In genomic region chr15:96037584-96037983, GRCh38 we compare ENCODE assay signal across 14 cellular contexts.
DNase-seq lines count a peak whose midpoint lies in the region; ATAC-seq and TF ChIP-seq lines count a peak whose summit lies in the region.
"Had no signal": no experiment of that assay in that cellular context is flagged by ENCODE, and none has a peak within 500 bp of the region (broad histone marks: within the 10 kb centered on the region; RNA-seq: fewer than 3 reads in every experiment).

No MANE protein-coding gene starts in this region.

- no peak for TF ChIP-seq POLR2A in GM18505 (IDR thresholded peaks at IDR 0.05; ENCODE audit: borderline replicate concordance, extremely low read depth, insufficient read depth, insufficient read length)

- no peaks in the 10 kb centered on the region for H3K36me3 ChIP-seq in psoas muscle (ENCODE audit: insufficient read depth in 1 of 2, low read depth in 1 of 2)
- H3K36me3 ChIP-seq: stomach had no signal

- peaks cover 5% of the 10 kb centered on the region for H3K4me1 ChIP-seq in psoas muscle
- H3K4me1 ChIP-seq: stomach had no signal

- H3K27ac ChIP-seq in psoas muscle: no peak overlapping the region
- H3K27ac ChIP-seq: stomach had no signal

- no peaks in the 10 kb centered on the region for H3K27me3 ChIP-seq in psoas muscle (ENCODE audit: insufficient read depth in 3 of 3, low read length in 2 of 3)
- H3K27me3 ChIP-seq: stomach had no signal

- DNase-seq in Jurkat, Clone E6-1 (ENCODE audit: low read depth, low spot score): peak; percentile 84
- DNase-seq in fibroblast of villous mesenchyme (ENCODE audit: low read depth): peak; percentile 83
- DNase-seq in HK-2 (ENCODE audit: unreplicated experiment): no peak
- no peak for DNase-seq in mucosa of gallbladder (ENCODE audit: low spot score)
- DNase-seq in psoas muscle: no peak
- no peak for DNase-seq in activated CD4-positive, alpha-beta T cell treated with anti-CD3 and anti-CD28 coated beads for 4 hours
- DNase-seq: DMS153, left ventricle myocardium superior, NCI-H1048, small intestine, stomach had no signal

- no peak overlapping the region for H3K4me3 ChIP-seq in Jurkat, Clone E6-1 (ENCODE audit: low read length)
- H3K4me3 ChIP-seq in fibroblast of villous mesenchyme (ENCODE audit: low read depth, low read length): no peak overlapping the region
- no peak overlapping the region for H3K4me3 ChIP-seq in psoas muscle
- H3K4me3 ChIP-seq: stomach had no signal

- intact Hi-C loops in psoas muscle (cut with DNase I): no loop called here

- ATAC-seq in GM18505 (IDR thresholded peaks at IDR 0.05; ENCODE audit: unreplicated experiment) (peak; percentile 75), GM21825 (IDR thresholded peaks at IDR 0.05; ENCODE audit: unreplicated experiment) (peak; percentile 47), psoas muscle (no peak)
- ATAC-seq: activated CD4-positive, CD25-positive, alpha-beta regulatory T cell treated with anti-CD3 and anti-CD28 coated beads, Interleukin-2, amount 50 U/mL, for 24 hours; left ventricle myocardium superior had no signal

- H3K9me3 ChIP-seq in psoas muscle: no peaks in the 10 kb centered on the region
- H3K9me3 ChIP-seq: stomach had no signal

- 89 to 98% (median 97%) methylated on average over 4 of the region's 4 CpGs for WGBS in psoas muscle, 3 donors

- TF ChIP-seq CTCF in fibroblast of villous mesenchyme (IDR thresholded peaks at IDR 0.05; ENCODE audit: insufficient read depth, low read depth, low read length): no peak
- TF ChIP-seq CTCF in psoas muscle (IDR thresholded peaks at IDR 0.05): no peak

Comparison
In these comparisons a context has a peak if more than half of its experiments do, and no peak if none do; other contexts are left out.
1. ATAC-seq: peak in GM18505 (single experiment) and GM21825 (single experiment); none in psoas muscle (0 of 4).
2. DNase-seq: peak in Jurkat, Clone E6-1 (single experiment) and fibroblast of villous mesenchyme (single experiment); none in HK-2 (single experiment), mucosa of gallbladder (single experiment), psoas muscle (0 of 2) and activated CD4-positive, alpha-beta T cell treated with anti-CD3 and anti-CD28 coated beads for 4 hours (0 of 2).